ENCODE assay signal across 1 cellular context in genomic region chr6:41428402-41428994, GRCh38.
TF ChIP-seq lines count a peak whose summit lies in the region.

No MANE protein-coding gene starts in this region.

TF ChIP-seq in IMR-90, 13 proteins besides CTCF, POLR2A, EP300 and RAD21 (continued from another document):
- TF ChIP-seq USF2 (IDR thresholded peaks at IDR 0.05; ENCODE audit: low read depth, low read length), result no peak
